Comparison of ENCODE assay signal across 8 cellular contexts in the genomic region with DNA sequence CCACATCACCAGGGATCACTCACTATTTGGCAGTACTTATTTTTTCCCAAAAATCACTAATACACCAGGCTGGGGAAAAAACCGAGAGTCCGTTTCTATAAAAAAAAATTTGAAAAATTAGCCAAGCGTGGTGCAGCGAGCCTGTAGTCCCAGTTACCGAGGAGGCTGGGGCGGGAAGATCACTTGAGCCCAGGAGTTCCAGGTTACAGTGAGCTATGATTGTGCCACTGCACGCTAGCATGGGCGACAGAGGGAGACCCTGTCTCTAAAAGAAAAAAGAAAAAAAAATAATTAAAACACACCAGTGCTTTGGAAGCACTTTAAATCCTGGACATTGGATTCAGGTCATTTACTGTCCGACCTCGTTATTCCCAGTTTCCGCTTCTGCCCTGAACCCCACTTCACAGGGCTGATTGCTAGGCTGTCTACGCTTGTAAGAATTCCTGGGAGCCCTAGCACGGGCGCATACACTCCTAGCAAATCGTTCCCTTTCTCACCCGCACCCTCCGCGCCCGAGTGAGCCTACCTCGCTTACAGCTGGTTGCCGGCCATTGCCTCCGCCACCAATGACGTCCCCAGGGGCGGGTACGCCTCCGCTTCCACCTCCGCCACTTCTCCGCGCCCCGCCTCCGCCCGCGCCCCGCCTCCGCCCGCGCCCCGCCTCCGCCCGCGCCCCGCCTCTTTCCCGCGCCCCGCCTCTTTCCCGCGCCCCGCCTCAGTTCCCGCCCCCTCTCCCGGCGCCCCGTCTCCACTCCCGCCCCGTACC. TPM values are rescaled to one million over a fixed set of nuclear protein-coding genes. Genes with fewer than 3 reads are reported as not detected.
DNase-seq lines count a peak whose midpoint lies in the region; ATAC-seq and TF ChIP-seq lines count a peak whose summit lies in the region.

A gene (minus strand): TSS at position 571 of the 766 bp plus-strand sequence. CDS start 5,950 bp downstream, outside the sequence.

- in situ Hi-C loops in KBM-7 (cut with MboI; ENCODE audit: low pct_unique_long_range_greater_than_20kb, low sequenced_read_pairs) = no loop called here

- H3K4me3 ChIP-seq in GM06990 (replicated peaks; ENCODE audit: low read depth, low read length) (peak within 1 kb of the TSS; percentile 96), HUES6 (ENCODE audit: low read depth, low read length) (peak within 1 kb of the TSS; percentile 95), duodenal mucosa (ENCODE audit: low read depth in 1 of 2, low read length in 2 of 2) (peak within 1 kb of the TSS; percentile 94)

- no peak for DNase-seq in GM06990 (ENCODE audit: extremely low read depth, insufficient read length)
- DNase-seq in RPMI8226 = peak; percentile 31
- DNase-seq in mesenteric fat pad (ENCODE audit: low spot score) = peak; percentile 99
- peak; percentile 99 for DNase-seq in type B pancreatic cell (ENCODE audit: extremely low spot score, unreplicated experiment)
- no peak for DNase-seq in KBM-7

- peak; percentile 58 for ATAC-seq in GM21576 (IDR thresholded peaks at IDR 0.05; ENCODE audit: unreplicated experiment)

- H3K27ac Mint-ChIP-seq in type B pancreatic cell = peak within 1 kb of the TSS; percentile 99

- TF ChIP-seq CTCF in GM06990 (IDR thresholded peaks at IDR 0.05; ENCODE audit: insufficient read depth, low read length, poor library complexity, severe bottlenecking) (no peak), type B pancreatic cell (conservative IDR thresholded peaks at IDR 0.05) (no peak)

- H3K4me1 Mint-ChIP-seq in type B pancreatic cell (ENCODE audit: unreplicated experiment) = peaks cover 15% of the 10 kb centered on the region

- H3K27me3 Mint-ChIP-seq in type B pancreatic cell = no peaks in the 10 kb centered on the region

- H3K9me3 ChIP-seq in HUES6 (ENCODE audit: control insufficient read depth, insufficient read depth, low read depth, low read length) = no peaks in the 10 kb centered on the region
- H3K9me3 ChIP-seq in duodenal mucosa (ENCODE audit: control insufficient read depth in 1 of 2, low read length in 2 of 2) = no peaks in the 10 kb centered on the region

- H3K36me3 Mint-ChIP-seq in type B pancreatic cell = peaks cover 8% of the 10 kb centered on the region

- H3K27me3 ChIP-seq in GM06990 (replicated peaks; ENCODE audit: control insufficient read depth, insufficient read depth, low read length) (no peaks in the 10 kb centered on the region), HUES6 (ENCODE audit: control insufficient read depth, insufficient read depth, low read length) (no peaks in the 10 kb centered on the region), duodenal mucosa (ENCODE audit: control insufficient read depth in 1 of 2, insufficient read depth in 2 of 2, low read length in 2 of 2) (no peaks in the 10 kb centered on the region)

- H3K9me3 Mint-ChIP-seq in type B pancreatic cell = peaks cover 6% of the 10 kb centered on the region

- H3K9ac ChIP-seq in HUES6 (ENCODE audit: low read length) (peak within 1 kb of the TSS; percentile 76), duodenal mucosa (ENCODE audit: low read depth in 1 of 2, low read length in 2 of 2) (peak within 1 kb of the TSS; percentile 92 to 95)

- peak within 1 kb of the TSS; percentile 100 for H3K4me3 Mint-ChIP-seq in type B pancreatic cell

- H3K27ac ChIP-seq in HUES6 (ENCODE audit: low read depth, low read length) (no peak within 1 kb of the TSS), duodenal mucosa (ENCODE audit: low read depth, low read length) (peak within 1 kb of the TSS; percentile 94)

- H3K36me3 ChIP-seq in GM06990 (ENCODE audit: control insufficient read depth, insufficient read depth, low read length) = no peaks in the 10 kb centered on the region
- H3K36me3 ChIP-seq in HUES6 (ENCODE audit: control insufficient read depth, insufficient read depth, low read length) = no peaks in the 10 kb centered on the region; the same call in none of the 2 replicates
- H3K36me3 ChIP-seq in duodenal mucosa (ENCODE audit: control insufficient read depth in 1 of 2, insufficient read depth in 2 of 2, low read length in 2 of 2) = peaks cover 0 to under 1% of the 10 kb centered on the region in 2 donors

- H3K4me1 ChIP-seq in HUES6 (ENCODE audit: control insufficient read depth, insufficient read depth, low read length) (peaks cover 16% of the 10 kb centered on the region), duodenal mucosa (ENCODE audit: control insufficient read depth in 1 of 2, insufficient read depth in 2 of 2, low read length in 2 of 2) (peaks cover 29 to 42% of the 10 kb centered on the region in 2 donors)

RNA-seq across cellular contexts. Expression of the gene that starts here (rescaled TPM):
- total RNA-seq in mesenteric fat pad (7.1 TPM), type B pancreatic cell (ENCODE audit: low replicate concordance) (12.8 and 19.2 TPM in 2 replicates)

Comparison
In these comparisons a context has a peak if more than half of its experiments do, and no peak if none do; other contexts are left out.
1. DNase-seq: peak in RPMI8226 (single experiment), mesenteric fat pad (single experiment) and type B pancreatic cell (single experiment); none in GM06990 (single experiment) and KBM-7 (single experiment).
2. Peak in every context shown above with its lines, with median percentiles within 50 percentile points of each other: H3K4me3 ChIP-seq.